Comparison of ENCODE assay signal across 16 cellular contexts in genomic region chr5:15168397-15168796, GRCh38.
DNase-seq lines count a peak whose midpoint lies in the region; ATAC-seq and TF ChIP-seq lines count a peak whose summit lies in the region.
"Had no signal": no experiment of that assay in that cellular context is flagged by ENCODE, and none has a peak within 500 bp of the region (broad histone marks: within the 10 kb centered on the region; RNA-seq: fewer than 3 reads in every experiment).

No MANE protein-coding gene starts in this region.

- no peaks in the 10 kb centered on the region for H3K4me1 Mint-ChIP-seq in CD8-positive, alpha-beta memory T cell
- no peaks in the 10 kb centered on the region for H3K4me1 Mint-ChIP-seq in CD4-positive, alpha-beta T cell (ENCODE audit: low read depth)
- H3K4me1 Mint-ChIP-seq: GM23338, H9 had no signal

- no peaks in the 10 kb centered on the region for H3K27me3 ChIP-seq in SJCRH30
- no peaks in the 10 kb centered on the region for H3K27me3 ChIP-seq in left lung
- H3K27me3 ChIP-seq in CD8-positive, alpha-beta memory T cell (ENCODE audit: insufficient read depth, low read length, poor library complexity, severe bottlenecking) = no peaks in the 10 kb centered on the region
- no peaks in the 10 kb centered on the region for H3K27me3 ChIP-seq in CD4-positive, alpha-beta T cell (ENCODE audit: control insufficient read depth, insufficient read depth, low read length)

- TF ChIP-seq CTCF in left lung (IDR thresholded peaks at IDR 0.05) = no peak
- TF ChIP-seq CTCF in CD4-positive, alpha-beta T cell (IDR thresholded peaks at IDR 0.05) = no peak

- intact Hi-C loops in left lung (cut with DNase I) = no loop called here
- intact Hi-C loops in CD4-positive, alpha-beta T cell (cut with DNase I, micrococcal nuclease) = no loop called here

- no peaks in the 10 kb centered on the region for H3K36me3 ChIP-seq in SJCRH30
- no peaks in the 10 kb centered on the region for H3K36me3 ChIP-seq in left lung
- H3K36me3 ChIP-seq in CD8-positive, alpha-beta memory T cell (ENCODE audit: insufficient read depth, low read length) = no peaks in the 10 kb centered on the region

- H3K4me1 ChIP-seq in SJCRH30 = no peaks in the 10 kb centered on the region
- no peaks in the 10 kb centered on the region for H3K4me1 ChIP-seq in left lung
- no peaks in the 10 kb centered on the region for H3K4me1 ChIP-seq in CD8-positive, alpha-beta memory T cell (ENCODE audit: insufficient read depth, low read length)

- CTCF ChIA-PET in CD8-positive, alpha-beta memory T cell (lab: Charles Lee) = no interaction called here
- CTCF ChIA-PET in CD4-positive, alpha-beta T cell (lab: Charles Lee) = no interaction called here

- ATAC-seq in SK-N-SH treated with all-trans-retinoic acid at 6 μM for 48 hours = no peak
- ATAC-seq in left lung = peak; percentile 46
- ATAC-seq in CD4-positive, alpha-beta T cell (ENCODE audit: poor library complexity) = no peak
- ATAC-seq: CD8-positive, alpha-beta T cell; GM12878; GM23338; HCT116 had no signal

- H3K27me3 Mint-ChIP-seq in CD8-positive, alpha-beta memory T cell = no peaks in the 10 kb centered on the region
- no peaks in the 10 kb centered on the region for H3K27me3 Mint-ChIP-seq in CD4-positive, alpha-beta T cell

- POLR2A ChIA-PET in CD8-positive, alpha-beta memory T cell (lab: Charles Lee) = no interaction called here
- POLR2A ChIA-PET in CD4-positive, alpha-beta T cell (lab: Charles Lee) = no interaction called here

- H3K4me3 Mint-ChIP-seq in CD8-positive, alpha-beta memory T cell = no peak overlapping the region
- H3K4me3 Mint-ChIP-seq in CD4-positive, alpha-beta T cell = no peak overlapping the region
- H3K4me3 Mint-ChIP-seq: CD8-positive, alpha-beta T cell; GM23338; H9 had no signal

- H3K36me3 Mint-ChIP-seq in CD8-positive, alpha-beta memory T cell = no peaks in the 10 kb centered on the region
- peaks cover 7% of the 10 kb centered on the region for H3K36me3 Mint-ChIP-seq in CD4-positive, alpha-beta T cell (ENCODE audit: low read depth)
- H3K36me3 Mint-ChIP-seq: CD8-positive, alpha-beta T cell had no signal

- H3K27ac Mint-ChIP-seq in CD8-positive, alpha-beta memory T cell = no peak overlapping the region
- H3K27ac Mint-ChIP-seq in CD4-positive, alpha-beta T cell = no peak overlapping the region
- H3K27ac Mint-ChIP-seq: CD8-positive, alpha-beta T cell; GM23338; H9 had no signal

- H3K4me3 ChIP-seq in SJCRH30 (no peak overlapping the region), left lung (no peak overlapping the region)
- no peak overlapping the region for H3K4me3 ChIP-seq in CD8-positive, alpha-beta memory T cell (ENCODE audit: low read length)
- H3K4me3 ChIP-seq: GM12878, GM23338 had no signal

- peaks cover 21 to 40% (median 23%) of the 10 kb centered on the region in 5 donors for H3K9me3 Mint-ChIP-seq in CD8-positive, alpha-beta memory T cell
- H3K9me3 Mint-ChIP-seq in CD4-positive, alpha-beta T cell = peaks cover 16% of the 10 kb centered on the region

- H3K9me3 ChIP-seq in SJCRH30 (replicated peaks) (no peaks in the 10 kb centered on the region), left lung (peaks cover 0 to 2% of the 10 kb centered on the region in 2 donors)
- H3K9me3 ChIP-seq in CD8-positive, alpha-beta memory T cell (ENCODE audit: low read length) = peaks cover 4% of the 10 kb centered on the region
- H3K9me3 ChIP-seq in CD4-positive, alpha-beta T cell (ENCODE audit: control insufficient read depth, low read length) = no peaks in the 10 kb centered on the region

- DNase-seq in SJCRH30 = peak; percentile 4 to 9
- no peak for DNase-seq in left lung
- no peak for DNase-seq in CD8-positive, alpha-beta memory T cell
- no peak for DNase-seq in CD4-positive, alpha-beta T cell
- no peak for DNase-seq in stimulated activated CD4-positive, alpha-beta T cell treated with anti-CD3 and anti-CD28 coated beads, Interleukin-12 subunit alpha, Interleukin-12 subunit beta, amount 100 ng/mL, for 4 hours
- DNase-seq: C1 segment of cervical spinal cord; CD8-positive, alpha-beta T cell; DMS 273 treated with DMSO at 0.1 percent for 48 hours; DMS79; EL; GDM1; H9 had no signal

- H3K27ac ChIP-seq in SJCRH30 = no peak overlapping the region
- H3K27ac ChIP-seq in left lung = no peak overlapping the region
- no peak overlapping the region for H3K27ac ChIP-seq in CD8-positive, alpha-beta memory T cell (ENCODE audit: low read depth, low read length)
- no peak overlapping the region for H3K27ac ChIP-seq in CD4-positive, alpha-beta T cell (ENCODE audit: low read depth, low read length)

TF ChIP-seq in SK-N-SH treated with all-trans-retinoic acid at 6 μM for 48 hours, 23 proteins besides CTCF, POLR2A, EP300 and RAD21:
- TF ChIP-seq TOX (CRISPR knock-in tag; IDR thresholded peaks at IDR 0.05; ENCODE audit: borderline replicate concordance) (no peak), ZFP30 (CRISPR knock-in tag; IDR thresholded peaks at IDR 0.05) (no peak), TCF4 (CRISPR knock-in tag; IDR thresholded peaks at IDR 0.05; ENCODE audit: borderline replicate concordance) (peak; percentile 24; the same call in 1 of the 2 replicates), ZNF565 (CRISPR knock-in tag; conservative IDR thresholded peaks at IDR 0.05; ENCODE audit: low read depth) (no peak)

Comparison
In these comparisons a context has a peak if more than half of its experiments do, and no peak if none do; other contexts are left out.
1. DNase-seq: peak in SJCRH30 (2 of 2); none in left lung (0 of 2), CD8-positive, alpha-beta memory T cell (0 of 5), CD4-positive, alpha-beta T cell (0 of 10) and stimulated activated CD4-positive, alpha-beta T cell treated with anti-CD3 and anti-CD28 coated beads, Interleukin-12 subunit alpha, Interleukin-12 subunit beta, amount 100 ng/mL, for 4 hours (single experiment).